Comparison of ENCODE assay signal across 12 cellular contexts in the genomic region with DNA sequence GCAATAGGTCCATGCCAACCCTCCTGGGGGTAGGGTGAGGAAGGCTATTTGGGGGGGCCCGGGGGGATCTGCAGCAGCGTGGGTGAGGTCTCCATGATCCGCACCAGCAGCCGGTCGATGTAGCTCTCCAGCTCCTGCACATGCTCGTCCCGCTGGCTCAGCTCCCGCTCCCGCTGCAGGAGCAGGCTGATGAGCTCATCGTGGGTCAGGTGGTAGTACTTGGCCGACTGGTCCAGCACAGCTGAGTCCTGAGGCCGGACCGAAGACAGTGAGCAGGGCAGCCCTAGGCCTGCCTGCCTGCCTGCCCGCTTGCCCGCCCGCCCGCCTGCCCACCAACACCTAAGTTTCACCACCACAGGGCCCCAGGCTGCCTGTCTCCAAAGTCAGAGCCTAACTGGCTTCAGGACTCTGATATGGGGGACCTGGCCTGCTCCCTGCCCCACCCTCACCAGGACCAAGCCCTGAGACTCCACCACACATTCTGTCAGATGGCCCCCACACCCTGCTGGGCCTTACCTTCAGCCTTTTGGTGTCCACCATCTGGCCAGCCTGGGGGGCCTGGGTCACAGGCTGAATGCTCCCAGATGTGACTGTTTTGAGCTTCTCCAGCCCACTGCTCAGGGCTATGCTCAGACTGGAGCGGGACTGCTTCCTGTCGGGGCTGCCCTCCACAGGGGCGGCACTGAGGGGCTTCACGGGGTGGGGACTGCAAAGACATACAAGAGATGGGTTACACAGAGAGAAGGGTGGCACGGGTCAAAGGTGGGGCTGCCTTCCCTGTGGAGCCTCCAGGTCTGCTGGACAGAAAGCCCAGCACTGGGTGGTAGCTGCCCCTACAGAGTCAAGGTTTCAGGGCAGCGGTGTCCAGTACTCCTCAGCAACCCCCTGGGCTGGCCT. TPM values are rescaled to one million over a fixed set of nuclear protein-coding genes. Genes with fewer than 3 reads are reported as not detected.
DNase-seq lines count a peak whose midpoint lies in the region; ATAC-seq and TF ChIP-seq lines count a peak whose summit lies in the region.
"Had no signal": no experiment of that assay in that cellular context is flagged by ENCODE, and none has a peak within 500 bp of the region (broad histone marks: within the 10 kb centered on the region; RNA-seq: fewer than 3 reads in every experiment).

No MANE protein-coding gene starts in this region.

- intact Hi-C loops in CD14-positive monocyte (cut with micrococcal nuclease) = no loop called here

- ATAC-seq in omental fat pad (ENCODE audit: low FRiP score) = no peak
- ATAC-seq in GM18909 (IDR thresholded peaks at IDR 0.05; ENCODE audit: poor library complexity, unreplicated experiment) = no peak

- H3K27me3 ChIP-seq in layer of hippocampus (ENCODE audit: control insufficient read depth, insufficient read depth, low read length) (no peaks in the 10 kb centered on the region), skeletal muscle tissue (ENCODE audit: control insufficient read depth in 3 of 3, insufficient read depth in 3 of 3, low read length in 3 of 3) (no peaks in the 10 kb centered on the region)
- H3K27me3 ChIP-seq: tibial artery had no signal

- peaks cover 8% of the 10 kb centered on the region for H3K4me1 Mint-ChIP-seq in CD14-positive monocyte

- H3K27me3 Mint-ChIP-seq in CD14-positive monocyte (ENCODE audit: low read depth in 3 of 3) = peaks cover 5 to 19% (median 16%) of the 10 kb centered on the region in 3 donors
- H3K27me3 Mint-ChIP-seq: CD4-positive, CD25-positive, alpha-beta regulatory T cell had no signal

- no peaks in the 10 kb centered on the region for H3K9me3 ChIP-seq in skeletal muscle tissue (ENCODE audit: control insufficient read depth in 3 of 3, low read length in 3 of 3)
- H3K9me3 ChIP-seq: tibial artery had no signal

- DNase-seq in LNCaP clone FGC (ENCODE audit: low read depth) = peak; percentile 67
- DNase-seq in cerebellum (ENCODE audit: low spot score) = peak; percentile 96
- DNase-seq in omental fat pad (ENCODE audit: low spot score) = no peak
- DNase-seq in CD14-positive monocyte (ENCODE audit: low spot score) = no peak
- DNase-seq: CD4-positive, CD25-positive, alpha-beta regulatory T cell; NCI-H748 treated with DMSO at 0.1 percent for 48 hours had no signal

- H3K4me1 ChIP-seq in skeletal muscle tissue (ENCODE audit: control insufficient read depth in 3 of 3, insufficient read depth in 3 of 3, low read length in 3 of 3) = peaks cover 17 to 27% (median 24%) of the 10 kb centered on the region in 3 donors

- peaks cover 4 to 11% (median 6%) of the 10 kb centered on the region in 3 donors for H3K36me3 ChIP-seq in skeletal muscle tissue (ENCODE audit: control insufficient read depth in 3 of 3, insufficient read depth in 3 of 3, low read length in 3 of 3)

- H3K4me3 ChIP-seq in LNCaP clone FGC (ENCODE audit: low read depth, low read length) (no peak overlapping the region), skeletal muscle tissue (ENCODE audit: low read length in 3 of 3) (peak overlapping the region in 1 of 3 donors; percentile 49)
- H3K4me3 ChIP-seq: tibial artery had no signal

- peaks cover 0 to 2% (median 0%) of the 10 kb centered on the region in 7 donors for H3K9me3 Mint-ChIP-seq in CD14-positive monocyte
- H3K9me3 Mint-ChIP-seq: memory B cell; T-helper 1 cell treated with Interleukin-12 subunit alpha and Interleukin-12 subunit beta and Interleukin-4 antibody, amounts not matched to agents 30 μg/mL and 1 μg/mL, for 36 hours had no signal

- no peak overlapping the region for H3K4me3 Mint-ChIP-seq in CD14-positive monocyte
- H3K4me3 Mint-ChIP-seq: memory B cell; T-helper 1 cell treated with Interleukin-12 subunit alpha and Interleukin-12 subunit beta and Interleukin-4 antibody, amounts not matched to agents 30 μg/mL and 1 μg/mL, for 36 hours had no signal

- no peak for TF ChIP-seq CTCF in LNCaP clone FGC (IDR thresholded peaks at IDR 0.05; ENCODE audit: control insufficient read depth, extremely low read depth, insufficient read depth)
- TF ChIP-seq CTCF in omental fat pad (IDR thresholded peaks at IDR 0.05) = no peak
- no peak for TF ChIP-seq CTCF in CD14-positive monocyte (IDR thresholded peaks at IDR 0.05)

- H3K36me3 Mint-ChIP-seq in CD14-positive monocyte = no peaks in the 10 kb centered on the region
- H3K36me3 Mint-ChIP-seq: CD4-positive, CD25-positive, alpha-beta regulatory T cell; memory B cell had no signal

- H3K9ac ChIP-seq in skeletal muscle tissue (ENCODE audit: low read depth in 1 of 3, low read length in 3 of 3) = peak overlapping the region; percentile 68 to 86 (median 85)

- H3K27ac Mint-ChIP-seq in CD14-positive monocyte = no peak overlapping the region
- H3K27ac Mint-ChIP-seq: CD4-positive, CD25-positive, alpha-beta regulatory T cell; memory B cell; T-helper 1 cell treated with Interleukin-12 subunit alpha and Interleukin-12 subunit beta and Interleukin-4 antibody, amounts not matched to agents 30 μg/mL and 1 μg/mL, for 36 hours had no signal

- H3K27ac ChIP-seq in layer of hippocampus (ENCODE audit: low read depth, low read length) (peak overlapping the region; percentile 33), skeletal muscle tissue (ENCODE audit: low read depth, low read length) (peak overlapping the region; percentile 92)
- H3K27ac ChIP-seq: tibial artery had no signal

RNA-seq across cellular contexts. Expression of a gene that starts 4.2 kb away (rescaled TPM):
- total RNA-seq in cerebellum = 23.7 TPM
- 4.7 TPM for total RNA-seq in skeletal muscle tissue
- 10 to 100 TPM in 2 of 4 donors, 1 to 10 TPM in 2; 5.1 to 15.6 (median 9.4) TPM for total RNA-seq in omental fat pad
- 1 to 10 TPM; 5.9 to 9.5 TPM for polyA plus RNA-seq in CD14-positive monocyte

RNA-seq across cellular contexts. Expression of a gene that starts 37.0 kb away (rescaled TPM):
- 6.9 TPM for total RNA-seq in cerebellum
- total RNA-seq in skeletal muscle tissue = 12.0 TPM
- total RNA-seq in omental fat pad = 10 to 100 TPM; 16.6 to 40.1 (median 20.7) TPM
- under 1 TPM; 0.57 to 0.93 TPM for polyA plus RNA-seq in CD14-positive monocyte

Comparison
In these comparisons a context has a peak if more than half of its experiments do, and no peak if none do; other contexts are left out.
1. DNase-seq: peak in LNCaP clone FGC (single experiment) and cerebellum (single experiment); none in omental fat pad (single experiment) and CD14-positive monocyte (single experiment).